In the genomic region with DNA sequence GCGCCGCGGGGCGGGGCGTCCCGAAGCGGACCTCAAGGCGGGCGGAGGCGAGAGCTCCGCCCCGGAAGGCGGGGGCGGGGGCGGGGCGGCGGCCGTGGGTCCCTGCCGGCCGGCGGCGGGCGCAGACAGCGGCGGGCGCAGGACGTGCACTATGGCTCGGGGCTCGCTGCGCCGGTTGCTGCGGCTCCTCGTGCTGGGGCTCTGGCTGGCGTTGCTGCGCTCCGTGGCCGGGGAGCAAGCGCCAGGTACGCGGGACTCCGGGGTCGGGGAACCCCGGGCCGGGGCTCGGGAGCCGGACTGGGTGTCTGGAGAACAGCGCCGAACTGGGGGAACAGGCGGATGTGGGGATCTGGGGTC, we compare ENCODE assay signal across 8 cellular contexts. TPM values are rescaled to one million over a fixed set of nuclear protein-coding genes. Genes with fewer than 3 reads are reported as not detected.
DNase-seq lines count a peak whose midpoint lies in the region; ATAC-seq, FAIRE-seq and TF ChIP-seq lines count a peak whose summit lies in the region.

TSS of gene TNFRSF12A (plus strand) at position 122 of the 357 bp plus-strand sequence. CDS start at position 152, 30 bp downstream.

- DNase-seq in Caco-2 (peak; percentile 79 to 83), HEK293T (ENCODE audit: extremely low spot score) (peak; percentile 86), RCC 7860 (ENCODE audit: low spot score) (peak; percentile 66), fibroblast of the aortic adventitia (ENCODE audit: low read depth) (peak; percentile 46), testis (peak; percentile 78)
- peak; percentile 89 for DNase-seq in activated effector memory CD4-positive, alpha-beta T cell treated with anti-CD3 and anti-CD28 coated beads, Interleukin-2, amount 50 U/mL, for 16 hours

- H3K4me3 Mint-ChIP-seq in Caco-2 (ENCODE audit: unreplicated experiment) = peak within 1 kb of the TSS; percentile 72
- H3K4me3 Mint-ChIP-seq in nephron = peak within 1 kb of the TSS; percentile 90 to 92 (median 92)

- peak within 1 kb of the TSS; percentile 52 for H3K4me3 ChIP-seq in Caco-2 (ENCODE audit: low read depth, low read length)
- H3K4me3 ChIP-seq in fibroblast of the aortic adventitia (ENCODE audit: low read depth, low read length) = peak within 1 kb of the TSS; percentile 92
- peak within 1 kb of the TSS; percentile 46 to 63 for H3K4me3 ChIP-seq in testis

- peak within 1 kb of the TSS; percentile 66 to 72 for H3K27ac ChIP-seq in testis

- no peak for ATAC-seq in GM18519 (IDR thresholded peaks at IDR 0.05; ENCODE audit: low FRiP score, unreplicated experiment)

- intact Hi-C loops in Caco-2 (cut with micrococcal nuclease; ENCODE audit: unreplicated experiment) = loop anchor here (1.0 kb wide), 1 partner anchor 10 kb away; no protein-coding TSS in a partner anchor
- intact Hi-C loops in testis (cut with DNase I; ENCODE audit: low total_unique reads) = no loop called here

- no TSS peak for BruUV-seq in Caco-2 (replicated peaks; lab: Mats Ljungman, UMichigan)

- FAIRE-seq in RCC 7860 (lab: Jason Lieb, UNC) = no peak

- peaks cover 43% of the 10 kb centered on the region for H3K4me1 ChIP-seq in Caco-2
- H3K4me1 ChIP-seq in testis = peaks cover 35% of the 10 kb centered on the region

- TF ChIP-seq CTCF in Caco-2 (IDR thresholded peaks at IDR 0.05; ENCODE audit: insufficient read depth in 1 of 2, low read depth in 1 of 2, low read length in 1 of 2, severe bottlenecking in 1 of 2, unreplicated experiment in 1 of 2) (no peak), fibroblast of the aortic adventitia (IDR thresholded peaks at IDR 0.05; ENCODE audit: insufficient read depth, low read length) (no peak), nephron (IDR thresholded peaks at IDR 0.05; ENCODE audit: unreplicated experiment in 3 of 3) (no peak), testis (IDR thresholded peaks at IDR 0.05) (no peak)

- H3K9me3 Mint-ChIP-seq in Caco-2 (ENCODE audit: unreplicated experiment) (no peaks in the 10 kb centered on the region), nephron (no peaks in the 10 kb centered on the region)

- H3K36me3 ChIP-seq in Caco-2 (ENCODE audit: control insufficient read depth, insufficient read depth, low read length) (0 out of 2 replicates have a peak, but pooled peaks cover 2% of the 10 kb centered on the region), testis (ENCODE audit: low read depth, missing control alignments) (no peaks in the 10 kb centered on the region)

- H3K36me3 Mint-ChIP-seq in Caco-2 (ENCODE audit: insufficient read depth, unreplicated experiment) (peaks cover 53% of the 10 kb centered on the region), nephron (ENCODE audit: low read depth) (peaks cover 3% of the 10 kb centered on the region)

- 2% methylated on average over 21 of the region's 49 CpGs; no CpG with 5 or more reads in 1 of the 2 donors for WGBS in testis, 2 donors

- H3K9me3 ChIP-seq in Caco-2 = no peaks in the 10 kb centered on the region
- H3K9me3 ChIP-seq in testis = no peaks in the 10 kb centered on the region

- TF ChIP-seq POLR2A in testis (IDR thresholded peaks at IDR 0.05) = no peak

- POLR2A ChIA-PET in Caco-2 (lab: Charles Lee) (interaction anchor here (0.6 to 5.8 kb wide), 8 partner anchors 10 to 115 kb away, joined by 3 to 83 read pairs (median 5); partner anchors contain the start of gene ZNF213), HEK293T (lab: Yijun Ruan, JAX) (interaction anchor here (0.6 to 7.2 kb wide), 18 partner anchors 8 to 99 kb away, joined by 3 to 60 read pairs (median 7); partner anchors contain the start of genes CLDN9, MMP25, PAQR4 and PKMYT1)

- CTCF ChIA-PET in Caco-2 (lab: Charles Lee) = interaction anchor here (0.5 to 6.9 kb wide), 11 partner anchors 8 to 161 kb away, joined by 3 to 113 read pairs (median 4); partner anchors contain the start of gene BICDL2
- CTCF ChIA-PET in HEK293T (lab: Yijun Ruan, JAX) = interaction anchor here (0.5 to 4.5 kb wide), 4 partner anchors 8 to 97 kb away, joined by 3 to 38 read pairs (median 6); no protein-coding TSS in a partner anchor

- H3K27me3 Mint-ChIP-seq in Caco-2 (ENCODE audit: insufficient read depth, unreplicated experiment) (no peaks in the 10 kb centered on the region), nephron (ENCODE audit: low read depth) (peaks cover 38% of the 10 kb centered on the region)

- H3K27ac Mint-ChIP-seq in Caco-2 (ENCODE audit: unreplicated experiment) = peak within 1 kb of the TSS; percentile 89
- H3K27ac Mint-ChIP-seq in nephron = peak within 1 kb of the TSS; percentile 85 to 96 (median 87)

- H3K27me3 ChIP-seq in Caco-2 (replicated peaks; ENCODE audit: control insufficient read depth, insufficient read depth, low read length) = no peaks in the 10 kb centered on the region
- no peaks in the 10 kb centered on the region for H3K27me3 ChIP-seq in testis

- H3K4me1 Mint-ChIP-seq in Caco-2 (ENCODE audit: low read depth, unreplicated experiment) = peaks cover 17% of the 10 kb centered on the region
- H3K4me1 Mint-ChIP-seq in nephron = peaks cover 33% of the 10 kb centered on the region

TF ChIP-seq in HEK293T, 16 proteins besides CTCF, POLR2A, EP300 and RAD21:
- TF ChIP-seq HDGF (IDR thresholded peaks at IDR 0.05; ENCODE audit: borderline replicate concordance) (no peak), ELF4 (IDR thresholded peaks at IDR 0.05) (no peak), FOXA1 (IDR thresholded peaks at IDR 0.05) (no peak), BHLHE40 (IDR thresholded peaks at IDR 0.05; ENCODE audit: borderline replicate concordance) (no peak), ARNT (IDR thresholded peaks at IDR 0.05) (no peak), SP1 (IDR thresholded peaks at IDR 0.05) (no peak), LEF1 (IDR thresholded peaks at IDR 0.05; ENCODE audit: borderline replicate concordance) (no peak), FOXM1 (IDR thresholded peaks at IDR 0.05; ENCODE audit: borderline replicate concordance) (no peak), TARDBP (IDR thresholded peaks at IDR 0.05) (no peak), FOXK2 (IDR thresholded peaks at IDR 0.05) (no peak)
TF ChIP-seq in HEK293T: peak in this region for 0.

RNA-seq across cellular contexts. Expression of gene TNFRSF12A, which starts in this region (rescaled TPM):
- 62.5 and 66.4 TPM in 2 replicates for total RNA-seq in Caco-2 (2022)
- 26.7 and 124 TPM in 2 replicates for total RNA-seq in fibroblast of the aortic adventitia (ENCODE audit: low replicate concordance)
- 10 to 100 TPM; 16.8 to 33.4 TPM for total RNA-seq in testis
- 12.8 TPM for polyA plus RNA-seq in testis (ENCODE audit: insufficient read depth, low read depth, low replicate concordance)
